Comparison of ENCODE assay signal across 2 cellular contexts in genomic region chr11:123748349-123748748, GRCh38. TPM values are rescaled to one million over a fixed set of nuclear protein-coding genes. Genes with fewer than 3 reads are reported as not detected.
"Had no signal": no experiment of that assay in that cellular context is flagged by ENCODE, and none has a peak within 500 bp of the region (broad histone marks: within the 10 kb centered on the region; RNA-seq: fewer than 3 reads in every experiment).

No MANE protein-coding gene starts in this region.

RNA-seq across cellular contexts. Expression of gene OR6X1, which starts 6.0 kb away (rescaled TPM):
- total RNA-seq: G401, GM12878 had no signal
- polyA plus RNA-seq: GM12878 had no signal

RNA-seq across cellular contexts. Expression of gene OR6M1, which starts 57.8 kb away (rescaled TPM):
- total RNA-seq: G401, GM12878 had no signal
- polyA plus RNA-seq: GM12878 had no signal
